ENCODE assay signal across 32 cellular contexts in genomic region chr2:128613876-128614275, GRCh38.
"Had no signal": no experiment of that assay in that cellular context is flagged by ENCODE, and none has a peak within 500 bp of the region (broad histone marks: within the 10 kb centered on the region; RNA-seq: fewer than 3 reads in every experiment).

No MANE protein-coding gene starts in this region.

- H2AFZ ChIP-seq: PC-9 had no signal

- H3K36me3 ChIP-seq: ascending aorta, WERI-Rb-1 had no signal

- H3K4me1 ChIP-seq: ascending aorta had no signal

- H3K4me1 Mint-ChIP-seq: activated naive CD8-positive, alpha-beta T cell treated with anti-CD3 and anti-CD28 coated beads for 36 hours had no signal

- H3K4me3 Mint-ChIP-seq: activated CD8-positive, alpha-beta T cell treated with anti-CD3 and anti-CD28 coated beads for 36 hours; activated naive CD8-positive, alpha-beta T cell treated with anti-CD3 and anti-CD28 coated beads for 36 hours; activated T-cell treated with anti-CD3 and anti-CD28 coated beads, Interleukin-2, amount 50 U/mL, for 72 hours had no signal

- H3K27ac Mint-ChIP-seq: activated CD8-positive, alpha-beta T cell treated with anti-CD3 and anti-CD28 coated beads for 36 hours; activated naive CD8-positive, alpha-beta T cell treated with anti-CD3 and anti-CD28 coated beads for 36 hours; activated T-cell treated with anti-CD3 and anti-CD28 coated beads, Interleukin-2, amount 50 U/mL, for 72 hours; activated T-helper 2 cell treated with anti-CD3 and anti-CD28 coated beads, Interferon-gamma antibody, Interleukin-2, Interleukin-4, amounts not matched to agents 10 μg/mL and 5 μg/mL and 100 μg/mL, durations not matched to agents 14 hours and 24 hours and 36 hours had no signal

- H3K27me3 Mint-ChIP-seq: activated naive CD8-positive, alpha-beta T cell treated with anti-CD3 and anti-CD28 coated beads for 36 hours had no signal

- H3K27me3 ChIP-seq: ascending aorta had no signal

- ATAC-seq: activated CD8-positive, alpha-beta T cell treated with anti-CD3 and anti-CD28 coated beads for 36 hours; activated T-cell treated with anti-CD3 and anti-CD28 coated beads, Interleukin-2, amount 50 U/mL, for 72 hours; Right ventricle myocardium inferior had no signal

- H3K9ac ChIP-seq: KMS-11 had no signal

- FAIRE-seq: RCC 7860 had no signal

- H3K9me3 Mint-ChIP-seq: activated naive CD8-positive, alpha-beta T cell treated with anti-CD3 and anti-CD28 coated beads for 36 hours; activated T-helper 2 cell treated with anti-CD3 and anti-CD28 coated beads, Interferon-gamma antibody, Interleukin-2, Interleukin-4, amounts not matched to agents 10 μg/mL and 5 μg/mL and 100 μg/mL, durations not matched to agents 14 hours and 24 hours and 36 hours had no signal

- H3K4me2 ChIP-seq: KMS-11, PC-9 had no signal

- H3K27ac ChIP-seq: ascending aorta, KMS-11, PC-9, RWPE1, WERI-Rb-1 had no signal

- H3K36me3 Mint-ChIP-seq: activated naive CD8-positive, alpha-beta T cell treated with anti-CD3 and anti-CD28 coated beads for 36 hours had no signal

- H3K9me3 ChIP-seq: ascending aorta had no signal

- DNase-seq: activated CD4-positive, alpha-beta T cell treated with anti-CD3 and anti-CD28 coated beads for 1 hour; activated CD4-positive, alpha-beta T cell treated with anti-CD3 and anti-CD28 coated beads for 48 hours; activated CD4-positive, CD25-positive, alpha-beta regulatory T cell; activated CD8-positive, alpha-beta T cell treated with anti-CD3 and anti-CD28 coated beads for 36 hours; activated naive CD4-positive, alpha-beta T cell; activated naive CD4-positive, alpha-beta T cell treated with anti-CD3 and anti-CD28 coated beads, Interleukin-2, amount 50 U/mL, for 16 hours; activated naive CD8-positive, alpha-beta T cell treated with anti-CD3 and anti-CD28 coated beads for 36 hours; activated T-cell treated with anti-CD3 and anti-CD28 coated beads, Interleukin-2, amount 50 U/mL, for 1 hour; activated T-cell treated with anti-CD3 and anti-CD28 coated beads, Interleukin-2, amount 50 U/mL, for 72 hours; amniotic stem cell; MM.1S; MV-4-11; NCI-H1092; NCI-H1436 treated with DMSO at 0.1 percent for 48 hours; NCI-H1694 treated with DMSO at 0.1 percent for 48 hours; NCI-H2029; NCI-H345; NCI-H526; NCI-H748 treated with DMSO at 0.1 percent for 48 hours; NK-92 treated with Interleukin-12 subunit alpha and Interleukin-12 subunit beta, amount 100 ng/mL, for 24 hours; PC-9; SW 1271; T-helper 1 cell; T-helper 2 cell; T-helper 9 cell; WERI-Rb-1 had no signal

- H3K4me3 ChIP-seq: ascending aorta, PC-9 had no signal
